13 cellular contexts compared by ENCODE assay signal in genomic region chr1:1318777-1319645, GRCh38. TPM values are rescaled to one million over a fixed set of nuclear protein-coding genes. Genes with fewer than 3 reads are reported as not detected.
DNase-seq lines count a peak whose midpoint lies in the region; ATAC-seq and TF ChIP-seq lines count a peak whose summit lies in the region.
"Had no signal": no experiment of that assay in that cellular context is flagged by ENCODE, and none has a peak within 500 bp of the region (broad histone marks: within the 10 kb centered on the region; RNA-seq: fewer than 3 reads in every experiment).

No MANE protein-coding gene starts in this region.

- TF ChIP-seq CTCF in CD4-positive, alpha-beta T cell (IDR thresholded peaks at IDR 0.05): no peak
- TF ChIP-seq CTCF in VCaP (conservative IDR thresholded peaks at IDR 0.05) (no peak), glutamatergic neuron (IDR thresholded peaks at IDR 0.05; ENCODE audit: partially characterized antibody, unreplicated experiment) (no peak)

- ATAC-seq in CD4-positive, alpha-beta T cell (ENCODE audit: poor library complexity): no peak
- ATAC-seq in stimulated activated naive B cell treated with anti-CD40 and anti-IgM and Interleukin-4, amounts not matched to agents 10 μg/mL and 1 μg/mL and 100 μg/mL, for 72 hours (replicated peaks): no peak
- ATAC-seq in GM18519 (IDR thresholded peaks at IDR 0.05; ENCODE audit: low FRiP score, unreplicated experiment) (no peak), HG02642 (IDR thresholded peaks at IDR 0.05; ENCODE audit: poor library complexity, unreplicated experiment) (no peak)
- ATAC-seq: activated CD8-positive, alpha-beta T cell treated with anti-CD3 and anti-CD28 coated beads for 36 hours had no signal

- no peak for DNase-seq in CD4-positive, alpha-beta T cell
- DNase-seq in glutamatergic neuron (no peak), NCI-H1048 (lab: John Stamatoyannopoulos, UW) (no peak), caudate nucleus (lab: John Stamatoyannopoulos, UW) (no peak)
- no peak for DNase-seq in stimulated activated naive B cell treated with anti-CD40 and anti-IgM and Interleukin-4, amounts not matched to agents 10 μg/mL and 1 μg/mL and 100 μg/mL, for 72 hours
- DNase-seq: activated CD8-positive, alpha-beta T cell treated with anti-CD3 and anti-CD28 coated beads for 36 hours; T-helper 2 cell had no signal

- intact Hi-C loops in CD4-positive, alpha-beta T cell (cut with DNase I, micrococcal nuclease): no loop called here

- peak overlapping the region; percentile 51 for H3K4me3 Mint-ChIP-seq in CD4-positive, alpha-beta T cell
- H3K4me3 Mint-ChIP-seq in glutamatergic neuron (ENCODE audit: unreplicated experiment): peak overlapping the region; percentile 23
- H3K4me3 Mint-ChIP-seq in stimulated activated naive B cell treated with anti-CD40 and anti-IgM and Interleukin-4, amounts not matched to agents 10 μg/mL and 1 μg/mL and 100 μg/mL, for 72 hours: no peak overlapping the region
- H3K4me3 Mint-ChIP-seq: activated CD8-positive, alpha-beta T cell treated with anti-CD3 and anti-CD28 coated beads for 36 hours; activated naive CD8-positive, alpha-beta T cell had no signal

- H3K27ac Mint-ChIP-seq in CD4-positive, alpha-beta T cell: peak overlapping the region; percentile 39
- H3K27ac Mint-ChIP-seq in glutamatergic neuron (ENCODE audit: unreplicated experiment): peak overlapping the region; percentile 31
- H3K27ac Mint-ChIP-seq in stimulated activated naive B cell treated with anti-CD40 and anti-IgM and Interleukin-4, amounts not matched to agents 10 μg/mL and 1 μg/mL and 100 μg/mL, for 72 hours: peak overlapping the region; percentile 69
- H3K27ac Mint-ChIP-seq: activated CD8-positive, alpha-beta T cell treated with anti-CD3 and anti-CD28 coated beads for 36 hours; activated naive CD8-positive, alpha-beta T cell had no signal

- H3K27ac ChIP-seq in CD4-positive, alpha-beta T cell (ENCODE audit: low read depth, low read length): no peak overlapping the region
- peak overlapping the region; percentile 49 for H3K27ac ChIP-seq in VCaP
- H3K27ac ChIP-seq in caudate nucleus (ENCODE audit: low read depth, low read length): no peak overlapping the region

- POLR2A ChIA-PET in CD4-positive, alpha-beta T cell (lab: Charles Lee): no interaction called here

- CTCF ChIA-PET in CD4-positive, alpha-beta T cell (lab: Charles Lee): no interaction called here

- peaks cover 32% of the 10 kb centered on the region for H3K36me3 Mint-ChIP-seq in CD4-positive, alpha-beta T cell (ENCODE audit: low read depth)
- no peaks in the 10 kb centered on the region for H3K36me3 Mint-ChIP-seq in glutamatergic neuron (ENCODE audit: unreplicated experiment)
- peaks cover 15 to 48% of the 10 kb centered on the region in 2 donors for H3K36me3 Mint-ChIP-seq in stimulated activated naive B cell treated with anti-CD40 and anti-IgM and Interleukin-4, amounts not matched to agents 10 μg/mL and 1 μg/mL and 100 μg/mL, for 72 hours
- H3K36me3 Mint-ChIP-seq: activated naive CD8-positive, alpha-beta T cell had no signal

- H3K27me3 ChIP-seq in CD4-positive, alpha-beta T cell (ENCODE audit: control insufficient read depth, insufficient read depth, low read length): no peaks in the 10 kb centered on the region
- H3K27me3 ChIP-seq: ovary had no signal

- no peaks in the 10 kb centered on the region for H3K27me3 Mint-ChIP-seq in CD4-positive, alpha-beta T cell
- peaks cover 8% of the 10 kb centered on the region for H3K27me3 Mint-ChIP-seq in glutamatergic neuron (ENCODE audit: unreplicated experiment)
- no peaks in the 10 kb centered on the region for H3K27me3 Mint-ChIP-seq in stimulated activated naive B cell treated with anti-CD40 and anti-IgM and Interleukin-4, amounts not matched to agents 10 μg/mL and 1 μg/mL and 100 μg/mL, for 72 hours
- H3K27me3 Mint-ChIP-seq: activated CD8-positive, alpha-beta T cell treated with anti-CD3 and anti-CD28 coated beads for 36 hours; activated naive CD8-positive, alpha-beta T cell had no signal

- H3K9me3 Mint-ChIP-seq in CD4-positive, alpha-beta T cell: no peaks in the 10 kb centered on the region
- peaks cover 12% of the 10 kb centered on the region for H3K9me3 Mint-ChIP-seq in glutamatergic neuron (ENCODE audit: unreplicated experiment)
- no peaks in the 10 kb centered on the region for H3K9me3 Mint-ChIP-seq in stimulated activated naive B cell treated with anti-CD40 and anti-IgM and Interleukin-4, amounts not matched to agents 10 μg/mL and 1 μg/mL and 100 μg/mL, for 72 hours
- H3K9me3 Mint-ChIP-seq: activated CD8-positive, alpha-beta T cell treated with anti-CD3 and anti-CD28 coated beads for 36 hours had no signal

- peaks cover 11% of the 10 kb centered on the region for H3K4me1 Mint-ChIP-seq in CD4-positive, alpha-beta T cell (ENCODE audit: low read depth)
- peaks cover 16% of the 10 kb centered on the region for H3K4me1 Mint-ChIP-seq in glutamatergic neuron (ENCODE audit: low read depth, unreplicated experiment)
- H3K4me1 Mint-ChIP-seq in stimulated activated naive B cell treated with anti-CD40 and anti-IgM and Interleukin-4, amounts not matched to agents 10 μg/mL and 1 μg/mL and 100 μg/mL, for 72 hours: peaks cover 13 to 45% of the 10 kb centered on the region in 2 donors

- H3K9me3 ChIP-seq in CD4-positive, alpha-beta T cell (ENCODE audit: control insufficient read depth, low read length): no peaks in the 10 kb centered on the region
- H3K9me3 ChIP-seq: ovary had no signal

RNA-seq across cellular contexts. Expression of gene INTS11, which starts 5.4 kb away (rescaled TPM):
- 100 to 1,000 TPM; 130 to 137 TPM for total RNA-seq in CD4-positive, alpha-beta T cell
- 147 TPM for total RNA-seq in glutamatergic neuron (ENCODE audit: unreplicated experiment)

RNA-seq across cellular contexts. Expression of gene CPTP, which starts 5.6 kb away (rescaled TPM):
- 10 to 100 TPM; 11.6 to 12.9 TPM for total RNA-seq in CD4-positive, alpha-beta T cell
- total RNA-seq in glutamatergic neuron (ENCODE audit: unreplicated experiment): 18.7 TPM

RNA-seq across cellular contexts. Expression of gene PUSL1, which starts 10.6 kb away (rescaled TPM):
- 10 to 100 TPM; 18.1 to 19.2 TPM for total RNA-seq in CD4-positive, alpha-beta T cell
- 45.5 TPM for total RNA-seq in glutamatergic neuron (ENCODE audit: unreplicated experiment)

RNA-seq across cellular contexts. Expression of gene ACAP3, which starts 11.3 kb away (rescaled TPM):
- 10 to 100 TPM; 45.3 to 46.4 TPM for total RNA-seq in CD4-positive, alpha-beta T cell
- total RNA-seq in glutamatergic neuron (ENCODE audit: unreplicated experiment): 1,099 TPM

RNA-seq across cellular contexts. Expression of gene TAS1R3, which starts 12.1 kb away (rescaled TPM):
- 1 to 10 TPM; 3.3 to 3.4 TPM for total RNA-seq in CD4-positive, alpha-beta T cell
- 1.3 TPM for total RNA-seq in glutamatergic neuron (ENCODE audit: unreplicated experiment)
- total RNA-seq: M059J had no signal

Comparison
In these comparisons a context has a peak if more than half of its experiments do, and no peak if none do; other contexts are left out.
1. H3K4me3 Mint-ChIP-seq: peak in CD4-positive, alpha-beta T cell (single experiment) and glutamatergic neuron (single experiment); none in stimulated activated naive B cell treated with anti-CD40 and anti-IgM and Interleukin-4, amounts not matched to agents 10 μg/mL and 1 μg/mL and 100 μg/mL, for 72 hours (0 of 2).
2. Peak in every context shown above with its lines, with median percentiles within 50 percentile points of each other: H3K27ac Mint-ChIP-seq.